8 cellular contexts compared by ENCODE assay signal in the genomic region with DNA sequence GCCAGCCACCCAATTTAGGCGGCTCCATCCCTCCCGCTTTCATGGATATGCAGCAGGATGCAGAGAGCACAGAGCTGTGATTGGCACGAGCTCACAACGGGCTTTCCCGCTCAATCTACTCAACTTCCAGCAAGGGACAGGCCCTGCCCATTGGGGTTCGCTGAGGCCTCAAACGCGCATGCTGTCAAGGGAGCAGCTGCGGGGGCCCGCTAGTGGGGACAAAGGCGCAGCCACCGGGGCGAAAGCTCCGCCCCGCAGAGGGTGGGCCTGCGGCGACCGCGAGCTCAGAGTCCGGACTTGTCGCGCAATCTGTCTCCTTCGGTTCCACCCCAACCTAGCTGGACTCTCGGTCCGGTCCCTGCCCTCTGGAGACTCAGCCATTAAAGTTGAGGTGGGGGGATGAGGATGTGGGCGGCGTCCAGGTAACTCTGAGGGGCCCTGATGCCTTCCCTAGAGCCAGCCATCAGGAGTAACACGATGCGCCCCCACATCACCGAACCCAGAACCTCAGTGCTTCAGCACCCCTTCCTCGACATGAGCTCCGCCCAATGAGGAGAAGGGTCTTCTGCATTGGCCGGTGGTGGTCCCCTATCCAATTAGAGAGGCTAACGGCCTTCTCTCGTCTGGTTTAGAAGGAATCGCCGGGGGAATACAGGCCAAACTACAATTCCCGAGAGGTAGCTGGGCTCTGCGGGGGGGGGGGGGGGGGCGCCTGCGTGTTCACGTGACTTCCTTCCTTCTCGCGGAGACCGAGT. TPM values are rescaled to one million over a fixed set of nuclear protein-coding genes. Genes with fewer than 3 reads are reported as not detected.
A peak's percentile ranks its signal among the peaks of the same experiment; 100 is the strongest.
DNase-seq lines count a peak whose midpoint lies in the region; ATAC-seq and TF ChIP-seq lines count a peak whose summit lies in the region.

No MANE protein-coding gene starts in this region.

- H3K9me2 ChIP-seq in DOHH2 (replicated peaks; ENCODE audit: control insufficient read depth, low read length): no peaks in the 10 kb centered on the region
- H3K9me2 ChIP-seq in Karpas-422 (replicated peaks; ENCODE audit: insufficient read depth, low read length): no peaks in the 10 kb centered on the region

- no peaks in the 10 kb centered on the region for H3K27me3 Mint-ChIP-seq in activated naive CD4-positive, alpha-beta T cell treated with anti-CD3 and anti-CD28 coated beads for 36 hours (ENCODE audit: low read depth)

- peaks cover 67% of the 10 kb centered on the region for H3K4me1 Mint-ChIP-seq in activated naive CD4-positive, alpha-beta T cell treated with anti-CD3 and anti-CD28 coated beads for 36 hours (ENCODE audit: low read depth)

- ATAC-seq in GM21723 (IDR thresholded peaks at IDR 0.05; ENCODE audit: unreplicated experiment): peak; percentile 64

- H3K79me2 ChIP-seq in DOHH2 (ENCODE audit: control insufficient read depth, low read length) (peaks cover 42% of the 10 kb centered on the region), Karpas-422 (ENCODE audit: low read length) (peaks cover 40% of the 10 kb centered on the region)

- H3K4me2 ChIP-seq in DOHH2 (ENCODE audit: low read length) (peak overlapping the region; percentile 84), Karpas-422 (ENCODE audit: low read depth, low read length, poor library complexity, severe bottlenecking) (peak overlapping the region; percentile 94)

- no peaks in the 10 kb centered on the region for H3K9me3 Mint-ChIP-seq in activated naive CD4-positive, alpha-beta T cell treated with anti-CD3 and anti-CD28 coated beads for 36 hours

- peak overlapping the region; percentile 74 for H3K27ac ChIP-seq in DOHH2 (ENCODE audit: low read depth, low read length)
- H3K27ac ChIP-seq in Karpas-422 (ENCODE audit: low read length): peak overlapping the region; percentile 93
- peak overlapping the region; percentile 100 for H3K27ac ChIP-seq in temporal lobe (ENCODE audit: low read depth, low read length)

- no peaks in the 10 kb centered on the region for H4K20me1 ChIP-seq in DOHH2 (ENCODE audit: control insufficient read depth, insufficient read depth, low read depth, low read length)
- peaks cover 14% of the 10 kb centered on the region for H4K20me1 ChIP-seq in Karpas-422 (ENCODE audit: insufficient read depth, low read depth, low read length)

- no peaks in the 10 kb centered on the region for H3K27me3 ChIP-seq in DOHH2 (ENCODE audit: control insufficient read depth, low read length)
- H3K27me3 ChIP-seq in Karpas-422 (ENCODE audit: low read length): no peaks in the 10 kb centered on the region

- H3K9ac ChIP-seq in Karpas-422 (ENCODE audit: low read length): peak overlapping the region; percentile 96

- H3K4me3 Mint-ChIP-seq in activated naive CD4-positive, alpha-beta T cell treated with anti-CD3 and anti-CD28 coated beads for 36 hours: peak overlapping the region; percentile 81

- peak; percentile 20 for TF ChIP-seq CTCF in DOHH2 (IDR thresholded peaks at IDR 0.05; ENCODE audit: low read depth, low read length, poor library complexity, severe bottlenecking)

- CTCF ChIA-PET in activated naive CD4-positive, alpha-beta T cell treated with anti-CD3 and anti-CD28 coated beads for 36 hours (lab: Charles Lee): interaction anchor here (0.6 to 3.0 kb wide), 12 partner anchors 9 to 570 kb away, joined by 3 to 14 read pairs (median 3); no protein-coding TSS in a partner anchor

- peak overlapping the region; percentile 85 for H3K4me3 ChIP-seq in DOHH2 (ENCODE audit: low read length)
- H3K4me3 ChIP-seq in Karpas-422 (ENCODE audit: low read length): peak overlapping the region; percentile 78

- DNase-seq in Karpas-422 (peak; percentile 96), SIG-M5 treated with dmso at 0.1 percent for 504 hours (lab: John Stamatoyannopoulos, UW; ENCODE audit: unreplicated experiment) (peak; percentile 74), germinal center (ENCODE audit: low spot score) (peak; percentile 91), nucleus accumbens (lab: John Stamatoyannopoulos, UW) (peak; percentile 48 to 98 (median 91))
- peak; percentile 98 for DNase-seq in activated naive CD4-positive, alpha-beta T cell treated with anti-CD3 and anti-CD28 coated beads for 36 hours

- H3K36me3 Mint-ChIP-seq in activated naive CD4-positive, alpha-beta T cell treated with anti-CD3 and anti-CD28 coated beads for 36 hours (ENCODE audit: low read depth): peaks cover 4% of the 10 kb centered on the region

- intact Hi-C loops in activated naive CD4-positive, alpha-beta T cell treated with anti-CD3 and anti-CD28 coated beads for 36 hours (cut with micrococcal nuclease): loop anchor here (1.0 to 10.0 kb wide), 15 partner anchors 86 to 840 kb away; a partner anchor contains a TSS

- peaks cover 43% of the 10 kb centered on the region for H3K4me1 ChIP-seq in DOHH2 (ENCODE audit: control insufficient read depth, low read length)
- peaks cover 69% of the 10 kb centered on the region for H3K4me1 ChIP-seq in Karpas-422 (ENCODE audit: low read length)

- H3K27ac Mint-ChIP-seq in activated naive CD4-positive, alpha-beta T cell treated with anti-CD3 and anti-CD28 coated beads for 36 hours: peak overlapping the region; percentile 95

- H3K36me3 ChIP-seq in DOHH2 (ENCODE audit: control insufficient read depth, low read length): peaks cover 2% of the 10 kb centered on the region; the same call in 1 of the 2 replicates
- H3K36me3 ChIP-seq in Karpas-422 (ENCODE audit: insufficient read depth, low read length): no peaks in the 10 kb centered on the region

- H2AFZ ChIP-seq in Karpas-422 (ENCODE audit: low read length): peak overlapping the region; percentile 90; the same call in 1 of the 2 replicates

- peaks cover 18% of the 10 kb centered on the region for H3F3A ChIP-seq in DOHH2 (ENCODE audit: control insufficient read depth, insufficient read depth)

- no peaks in the 10 kb centered on the region for H3K9me3 ChIP-seq in DOHH2 (ENCODE audit: control insufficient read depth, insufficient read depth, low read length)
- H3K9me3 ChIP-seq in Karpas-422 (ENCODE audit: low read length): no peaks in the 10 kb centered on the region

RNA-seq across cellular contexts. Expression of a gene that starts 0.5 kb away (rescaled TPM):
- 39.1 and 72.3 TPM in 2 replicates for total RNA-seq in Karpas-422 (2014; rRNA removed; shearing (Covaris generic); ENCODE audit: low replicate concordance)
- 10 to 100 TPM; 49.1 to 50.3 TPM for total RNA-seq in activated naive CD4-positive, alpha-beta T cell treated with anti-CD3 and anti-CD28 coated beads for 36 hours
- 15.2 TPM for total RNA-seq in temporal lobe

Comparison
In these comparisons a context has a peak if more than half of its experiments do, and no peak if none do; other contexts are left out.
1. Peak in every context shown above with its lines: DNase-seq, ATAC-seq, H3K4me3 ChIP-seq and H3K27ac ChIP-seq.